Comparison of ENCODE assay signal across 29 cellular contexts in the genomic region with DNA sequence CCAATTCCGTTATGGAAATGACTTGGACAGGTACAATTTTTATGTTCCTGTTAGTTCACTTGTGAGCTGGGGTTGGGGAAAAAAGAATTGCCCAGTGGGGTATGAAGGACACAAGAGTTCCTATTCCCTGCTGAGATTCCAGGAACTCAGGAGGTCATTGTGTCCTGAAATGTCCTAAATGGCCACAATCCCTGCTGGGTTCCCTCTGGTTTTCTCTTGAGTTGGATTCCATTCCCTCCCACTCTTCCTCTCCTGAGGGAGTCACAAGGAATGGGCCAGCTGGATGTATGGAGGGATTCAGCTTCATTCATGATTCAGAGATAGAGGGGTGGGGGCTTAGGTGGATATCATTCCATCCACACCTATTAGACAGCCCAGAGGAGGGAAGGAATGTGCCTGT. TPM values are rescaled to one million over a fixed set of nuclear protein-coding genes. Genes with fewer than 3 reads are reported as not detected.
"Had no signal": no experiment of that assay in that cellular context is flagged by ENCODE, and none has a peak within 500 bp of the region (broad histone marks: within the 10 kb centered on the region; RNA-seq: fewer than 3 reads in every experiment).

No MANE protein-coding gene starts in this region.

- FAIRE-seq: TTC549 had no signal

- H3K36me3 Mint-ChIP-seq: activated naive CD8-positive, alpha-beta T cell treated with anti-CD3 and anti-CD28 coated beads, Interleukin-2, amount 10 ng/mL, durations not matched to agents 7 days and 5 days; T-cell had no signal

- H3K4me1 ChIP-seq: adrenal gland had no signal

- H3K27me3 ChIP-seq: MG63 had no signal

- H3K27ac ChIP-seq: adrenal gland, SK-N-MC had no signal

- H3K27ac Mint-ChIP-seq: activated CD8-positive, alpha-beta T cell treated with anti-CD3 and anti-CD28 coated beads for 36 hours; activated naive CD8-positive, alpha-beta T cell treated with anti-CD3 and anti-CD28 coated beads, Interleukin-2, amount 10 ng/mL, durations not matched to agents 7 days and 5 days; activated T-cell treated with anti-CD3 and anti-CD28 coated beads, Interleukin-2, amount 50 U/mL, for 72 hours; activated T-helper 2 cell treated with anti-CD3 and anti-CD28 coated beads, Interferon-gamma antibody, Interleukin-2, Interleukin-4, amounts not matched to agents 10 μg/mL and 5 μg/mL and 100 μg/mL, durations not matched to agents 14 hours and 24 hours and 36 hours; T-cell had no signal

- ATAC-seq: activated CD8-positive, alpha-beta T cell treated with anti-CD3 and anti-CD28 coated beads for 36 hours; activated T-cell treated with anti-CD3 and anti-CD28 coated beads, Interleukin-2, amount 50 U/mL, for 72 hours; Panc1; Right ventricle myocardium inferior; T-cell had no signal

- H3K9me3 ChIP-seq: adrenal gland, MG63 had no signal

- H3K4me3 ChIP-seq: adrenal gland, MG63, SK-N-MC had no signal

- DNase-seq: activated CD4-positive, CD25-positive, alpha-beta regulatory T cell; activated CD8-positive, alpha-beta memory T cell treated with anti-CD3 and anti-CD28 coated beads, Interleukin-2, amount 50 U/mL, for 4 hours; activated CD8-positive, alpha-beta T cell treated with anti-CD3 and anti-CD28 coated beads for 36 hours; activated gamma-delta T cell treated with Interleukin-2 at 50 U/mL for 16 hours; activated naive CD4-positive, alpha-beta T cell treated with anti-CD3 and anti-CD28 coated beads, Interleukin-2, amount 50 U/mL, for 16 hours; activated naive CD8-positive, alpha-beta T cell treated with anti-CD3 and anti-CD28 coated beads, Interleukin-2, amount 10 ng/mL, durations not matched to agents 7 days and 5 days; activated T-cell treated with anti-CD3 and anti-CD28 coated beads, Interleukin-2, amount 50 U/mL, for 72 hours; adrenal gland; anterior cingulate cortex; caudate nucleus; MG63; MV-4-11; NCI-H1694; NCI-H2029; NCI-H2107; NCI-H510A; NCI-H69; NK-92 treated with Interleukin-12 subunit alpha and Interleukin-12 subunit beta, amount 100 ng/mL, for 24 hours; OCI-M1; RPMI8226; T-cell; T-helper 2 cell; T1000 had no signal

- H3K36me3 ChIP-seq: adrenal gland, MG63 had no signal

- H3K9me3 Mint-ChIP-seq: activated CD8-positive, alpha-beta T cell treated with anti-CD3 and anti-CD28 coated beads for 36 hours; activated naive CD8-positive, alpha-beta T cell treated with anti-CD3 and anti-CD28 coated beads, Interleukin-2, amount 10 ng/mL, durations not matched to agents 7 days and 5 days; activated T-helper 2 cell treated with anti-CD3 and anti-CD28 coated beads, Interferon-gamma antibody, Interleukin-2, Interleukin-4, amounts not matched to agents 10 μg/mL and 5 μg/mL and 100 μg/mL, durations not matched to agents 14 hours and 24 hours and 36 hours; T-cell had no signal

- H3K4me3 Mint-ChIP-seq: activated CD8-positive, alpha-beta T cell treated with anti-CD3 and anti-CD28 coated beads for 36 hours; activated naive CD8-positive, alpha-beta T cell treated with anti-CD3 and anti-CD28 coated beads, Interleukin-2, amount 10 ng/mL, durations not matched to agents 7 days and 5 days; activated T-cell treated with anti-CD3 and anti-CD28 coated beads, Interleukin-2, amount 50 U/mL, for 72 hours; T-cell had no signal

RNA-seq across cellular contexts. Expression of gene DCD, which starts 34.5 kb away (rescaled TPM):
- total RNA-seq: activated CD8-positive, alpha-beta T cell treated with anti-CD3 and anti-CD28 coated beads for 36 hours; activated naive CD8-positive, alpha-beta T cell treated with anti-CD3 and anti-CD28 coated beads, Interleukin-2, amount 10 ng/mL, durations not matched to agents 7 days and 5 days; activated T-cell treated with anti-CD3 and anti-CD28 coated beads, Interleukin-2, amount 50 U/mL, for 72 hours; activated T-helper 2 cell treated with anti-CD3 and anti-CD28 coated beads, Interferon-gamma antibody, Interleukin-2, Interleukin-4, amounts not matched to agents 10 μg/mL and 5 μg/mL and 100 μg/mL, durations not matched to agents 14 hours and 24 hours and 36 hours; adrenal gland; cerebellum; Right ventricle myocardium inferior; T-cell had no signal
- polyA plus RNA-seq: adrenal gland had no signal

RNA-seq across cellular contexts. Expression of gene LACRT, which starts 48.0 kb away (rescaled TPM):
- total RNA-seq: activated CD8-positive, alpha-beta T cell treated with anti-CD3 and anti-CD28 coated beads for 36 hours; activated naive CD8-positive, alpha-beta T cell treated with anti-CD3 and anti-CD28 coated beads, Interleukin-2, amount 10 ng/mL, durations not matched to agents 7 days and 5 days; activated T-cell treated with anti-CD3 and anti-CD28 coated beads, Interleukin-2, amount 50 U/mL, for 72 hours; activated T-helper 2 cell treated with anti-CD3 and anti-CD28 coated beads, Interferon-gamma antibody, Interleukin-2, Interleukin-4, amounts not matched to agents 10 μg/mL and 5 μg/mL and 100 μg/mL, durations not matched to agents 14 hours and 24 hours and 36 hours; adrenal gland; cerebellum; Right ventricle myocardium inferior; T-cell had no signal
- polyA plus RNA-seq: adrenal gland had no signal
